Comparison of ENCODE assay signal across 18 cellular contexts in genomic region chr1:245086389-245086969, GRCh38.
DNase-seq lines count a peak whose midpoint lies in the region; ATAC-seq and TF ChIP-seq lines count a peak whose summit lies in the region.
"Had no signal": no experiment of that assay in that cellular context is flagged by ENCODE, and none has a peak within 500 bp of the region (broad histone marks: within the 10 kb centered on the region; RNA-seq: fewer than 3 reads in every experiment).

No MANE protein-coding gene starts in this region.

- no peaks in the 10 kb centered on the region for H3K9me3 ChIP-seq in HEK293 (ENCODE audit: control insufficient read depth, insufficient read depth, low read depth, low read length)
- H3K9me3 ChIP-seq: gastroesophageal sphincter had no signal

- H3K27ac ChIP-seq in HEK293 (ENCODE audit: extremely low read depth, low read depth, low read length) (no peak overlapping the region), brain microvascular endothelial cell (peak overlapping the region; percentile 93), foreskin keratinocyte (peak overlapping the region; percentile 25)
- H3K27ac ChIP-seq: dorsolateral prefrontal cortex, gastroesophageal sphincter, neural progenitor cell, PC-9 had no signal

- POLR2A ChIA-PET in HEK293 (lab: Yijun Ruan, JAX) = no interaction called here

- no peaks in the 10 kb centered on the region for H3K4me1 ChIP-seq in HEK293 (ENCODE audit: control insufficient read depth, insufficient read depth, low read length)
- H3K4me1 ChIP-seq in foreskin keratinocyte = peaks cover 33% of the 10 kb centered on the region
- H3K4me1 ChIP-seq: gastroesophageal sphincter, neural progenitor cell had no signal

- H3K36me3 ChIP-seq in HEK293 (ENCODE audit: control insufficient read depth in 2 of 2, insufficient read depth in 1 of 2, low read length in 2 of 2) (no peaks in the 10 kb centered on the region), brain microvascular endothelial cell (replicated peaks) (no peaks in the 10 kb centered on the region)
- H3K36me3 ChIP-seq: neural progenitor cell had no signal

- CTCF ChIA-PET in HEK293 (lab: Yijun Ruan, JAX) = interaction anchor here (1.0 kb wide), 1 partner anchor 9 kb away, joined by 4 read pairs; no protein-coding TSS in a partner anchor

- H3K4me3 ChIP-seq in HEK293 (ENCODE audit: low read depth, low read length) (no peak overlapping the region), brain microvascular endothelial cell (ENCODE audit: low read depth, low read length) (no peak overlapping the region)
- H3K4me3 ChIP-seq: dorsolateral prefrontal cortex, gastroesophageal sphincter, GM23338, neural progenitor cell, PC-9 had no signal

- in situ Hi-C loops in brain microvascular endothelial cell (cut with HindIII; ENCODE audit: low pct_ligation_motif_present, low sequenced_read_pairs) = no loop called here

- TF ChIP-seq CTCF in HEK293 (tag by site-specific recombination; IDR thresholded peaks at IDR 0.05) (no peak), brain microvascular endothelial cell (IDR thresholded peaks at IDR 0.05; ENCODE audit: low read depth, low read length, missing control alignments) (no peak), foreskin keratinocyte (conservative IDR thresholded peaks at IDR 0.05) (no peak)

- H3K27me3 ChIP-seq in brain microvascular endothelial cell (replicated peaks) (no peaks in the 10 kb centered on the region), foreskin keratinocyte (no peaks in the 10 kb centered on the region)
- H3K27me3 ChIP-seq: dorsolateral prefrontal cortex, gastroesophageal sphincter, neural progenitor cell had no signal

- ATAC-seq in foreskin keratinocyte = no peak
- no peak for ATAC-seq in GM18867 (IDR thresholded peaks at IDR 0.05; ENCODE audit: unreplicated experiment)
- ATAC-seq in HG03097 (IDR thresholded peaks at IDR 0.05; ENCODE audit: low FRiP score, unreplicated experiment) = no peak
- ATAC-seq: activated CD8-positive, alpha-beta T cell treated with anti-CD3 and anti-CD28 coated beads, Interleukin-2, amount 10 ng/mL, durations not matched to agents 7 days and 5 days; gastroesophageal sphincter; GM23338 had no signal

- DNase-seq in brain microvascular endothelial cell (peak; percentile 39), foreskin keratinocyte (peak; percentile 81 to 89), RPMI8226 (no peak), ureter (ENCODE audit: low spot score) (no peak)
- DNase-seq: activated CD8-positive, alpha-beta T cell treated with anti-CD3 and anti-CD28 coated beads, Interleukin-2, amount 10 ng/mL, durations not matched to agents 7 days and 5 days; aorta; dorsolateral prefrontal cortex; MV-4-11; NCI-H69; PC-9; stimulated activated CD4-positive, alpha-beta T cell treated with anti-CD3 and anti-CD28 coated beads, Interleukin-2, amount 100 ng/mL, for 24 hours; substantia nigra had no signal

TF ChIP-seq in HEK293, 187 proteins besides CTCF, POLR2A, EP300 and RAD21:
- TF ChIP-seq ZNF473 (tag by site-specific recombination; IDR thresholded peaks at IDR 0.05) (no peak), ZNF114 (tag by site-specific recombination; IDR thresholded peaks at IDR 0.05) (no peak), ZBTB17 (tag by site-specific recombination; IDR thresholded peaks at IDR 0.05) (0 out of 2 replicates have a peak, but pooled peaks have one; percentile 17), ZBTB48 (tag by site-specific recombination; IDR thresholded peaks at IDR 0.05) (0 out of 2 replicates have a peak, but pooled peaks have one; percentile 25)
- TF ChIP-seq, protein P1, sequence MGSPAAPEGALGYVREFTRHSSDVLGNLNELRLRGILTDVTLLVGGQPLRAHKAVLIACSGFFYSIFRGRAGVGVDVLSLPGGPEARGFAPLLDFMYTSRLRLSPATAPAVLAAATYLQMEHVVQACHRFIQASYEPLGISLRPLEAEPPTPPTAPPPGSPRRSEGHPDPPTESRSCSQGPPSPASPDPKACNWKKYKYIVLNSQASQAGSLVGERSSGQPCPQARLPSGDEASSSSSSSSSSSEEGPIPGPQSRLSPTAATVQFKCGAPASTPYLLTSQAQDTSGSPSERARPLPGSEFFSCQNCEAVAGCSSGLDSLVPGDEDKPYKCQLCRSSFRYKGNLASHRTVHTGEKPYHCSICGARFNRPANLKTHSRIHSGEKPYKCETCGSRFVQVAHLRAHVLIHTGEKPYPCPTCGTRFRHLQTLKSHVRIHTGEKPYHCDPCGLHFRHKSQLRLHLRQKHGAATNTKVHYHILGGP (tag by site-specific recombination; IDR thresholded peaks at IDR 0.05) = 0 out of 2 replicates have a peak, but pooled peaks have one; percentile 5
TF ChIP-seq in HEK293: peak in this region for 3.

Comparison
In these comparisons a context has a peak if more than half of its experiments do, and no peak if none do; other contexts are left out.
1. DNase-seq: peak in brain microvascular endothelial cell (single experiment) and foreskin keratinocyte (2 of 2); none in RPMI8226 (single experiment) and ureter (single experiment).